8 cellular contexts compared by ENCODE assay signal in the genomic region with DNA sequence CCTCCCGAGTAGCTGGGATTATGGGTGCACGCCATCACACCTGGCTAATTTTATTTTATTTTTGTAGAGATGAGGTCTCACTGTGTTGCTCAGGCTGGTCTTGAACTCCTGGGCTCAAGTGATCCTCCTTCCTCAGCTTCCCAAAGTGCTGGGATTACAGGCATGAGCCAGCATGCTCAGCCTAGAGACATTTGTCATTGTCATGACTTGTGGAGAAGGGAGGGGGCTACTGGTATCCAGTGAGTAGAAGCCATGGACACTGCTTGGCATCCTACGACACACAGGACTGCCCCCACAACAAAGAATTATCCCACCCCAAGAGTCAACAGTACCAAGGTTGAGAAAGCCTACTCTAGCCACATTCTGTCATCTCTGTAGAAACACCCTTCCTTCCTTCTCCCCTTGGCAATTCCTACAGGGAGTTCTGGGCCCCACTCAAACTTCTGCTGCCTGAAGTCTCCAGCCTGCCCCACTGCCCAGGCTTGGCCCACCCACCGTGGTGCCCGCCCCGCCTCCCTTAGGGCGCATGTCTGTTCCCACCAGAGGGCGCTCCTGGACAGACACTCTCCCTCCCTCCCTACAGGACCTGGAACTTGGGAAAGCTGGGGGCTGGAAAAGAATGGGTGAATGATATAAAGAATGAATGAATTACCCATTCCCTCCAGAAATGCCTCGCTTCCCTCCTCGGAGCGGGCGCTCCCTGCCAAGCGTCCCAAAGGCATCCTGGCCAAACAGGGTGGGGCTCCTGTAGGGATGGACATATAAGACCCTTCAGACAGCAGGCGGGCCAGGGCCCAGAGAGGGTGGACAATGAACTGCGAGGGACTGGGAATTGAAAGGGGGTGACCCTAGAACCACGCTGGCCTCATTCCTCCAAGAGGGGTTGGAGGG. TPM values are rescaled to one million over a fixed set of nuclear protein-coding genes. Genes with fewer than 3 reads are reported as not detected.
DNase-seq lines count a peak whose midpoint lies in the region; ATAC-seq, FAIRE-seq and TF ChIP-seq lines count a peak whose summit lies in the region.

No MANE protein-coding gene starts in this region.

- no peaks in the 10 kb centered on the region for H3K36me3 Mint-ChIP-seq in brain

- H3K9me3 Mint-ChIP-seq in brain, result peaks cover 0 to 4% (median 0%) of the 10 kb centered on the region in 5 experiments

- FAIRE-seq in GM12891 (lab: Jason Lieb, UNC), result peak; percentile 77

- DNase-seq in GM12891 (ENCODE audit: insufficient read length, low spot score), result no peak
- DNase-seq in NCI-H2029 (lab: John Stamatoyannopoulos, UW), result peak; percentile 69
- DNase-seq in UCSD-AML1 (lab: John Stamatoyannopoulos, UW; ENCODE audit: unreplicated experiment), result peak; percentile 79
- DNase-seq in iPS-NIHi11 (ENCODE audit: low spot score), result peak; percentile 75
- DNase-seq in stimulated activated CD4-positive, alpha-beta T cell treated with anti-CD3 and anti-CD28 coated beads, Interleukin-12 subunit alpha, Interleukin-12 subunit beta, amount 100 ng/mL, for 24 hours (ENCODE audit: low read depth in 2 of 2), result peak; percentile 54 to 72
- DNase-seq in GF-D8 (lab: John Stamatoyannopoulos, UW), result no peak

- peak overlapping the region; percentile 23 to 99 (median 81) for H3K27ac Mint-ChIP-seq in brain

- no peak for ATAC-seq in GM18505 (IDR thresholded peaks at IDR 0.05; ENCODE audit: unreplicated experiment)

- no peak for TF ChIP-seq POLR2A in GM12891 (IDR thresholded peaks at IDR 0.05; ENCODE audit: low read depth, low read length)
- no peak for TF ChIP-seq POLR2A in GM18505 (IDR thresholded peaks at IDR 0.05; ENCODE audit: borderline replicate concordance, extremely low read depth, insufficient read depth, insufficient read length)

- H3K4me3 Mint-ChIP-seq in brain, result peak overlapping the region in 4 of 5 experiments; percentile 18 to 93 (median 89)

- peak; percentile 72 to 79 for TF ChIP-seq CTCF in brain (conservative IDR thresholded peaks at IDR 0.05)

- H3K4me1 Mint-ChIP-seq in brain, result peaks cover 56% of the 10 kb centered on the region

- H3K27me3 Mint-ChIP-seq in brain, result no peaks in the 10 kb centered on the region

TF ChIP-seq in GM12891, 5 proteins besides CTCF, POLR2A, EP300 and RAD21:
- TF ChIP-seq POLR2AphosphoS5 (IDR thresholded peaks at IDR 0.05; ENCODE audit: low read depth, low read length) (no peak), TAF1 (IDR thresholded peaks at IDR 0.05; ENCODE audit: low read depth, low read length) (no peak), SPI1 (IDR thresholded peaks at IDR 0.05; ENCODE audit: low read depth, low read length) (no peak), PAX5 (IDR thresholded peaks at IDR 0.05; ENCODE audit: insufficient read depth, low read length, severe bottlenecking) (no peak)

RNA-seq across cellular contexts. Expression of a gene that starts 5.5 kb away (rescaled TPM):
- polyA plus RNA-seq in GM12891 (2012; ENCODE audit: low read depth, missing spikeins), result 96.4 TPM
- polyA plus RNA-seq in brain (ENCODE audit: insufficient read depth, low read depth, low replicate concordance), result 24.9 TPM

RNA-seq across cellular contexts. Expression of a gene that starts 43.8 kb away (rescaled TPM):
- 11.0 TPM for polyA plus RNA-seq in GM12891 (2012; ENCODE audit: low read depth, missing spikeins)
- 6.4 TPM for polyA plus RNA-seq in brain (ENCODE audit: insufficient read depth, low read depth, low replicate concordance)

RNA-seq across cellular contexts. Expression of a gene that starts 44.3 kb away (rescaled TPM):
- polyA plus RNA-seq in GM12891 (2012; ENCODE audit: low read depth, missing spikeins), result 0.18 TPM
- polyA plus RNA-seq in brain (ENCODE audit: insufficient read depth, low read depth, low replicate concordance), result 8.6 TPM

RNA-seq across cellular contexts. Expression of a gene that starts 50.0 kb away (rescaled TPM):
- 0.12 TPM for polyA plus RNA-seq in GM12891 (2012; ENCODE audit: low read depth, missing spikeins)
- 1.9 TPM for polyA plus RNA-seq in brain (ENCODE audit: insufficient read depth, low read depth, low replicate concordance)

Comparison
In these comparisons a context has a peak if more than half of its experiments do, and no peak if none do; other contexts are left out.
1. DNase-seq: peak in NCI-H2029 (single experiment), UCSD-AML1 (single experiment), iPS-NIHi11 (single experiment) and stimulated activated CD4-positive, alpha-beta T cell treated with anti-CD3 and anti-CD28 coated beads, Interleukin-12 subunit alpha, Interleukin-12 subunit beta, amount 100 ng/mL, for 24 hours (2 of 2); none in GM12891 (single experiment) and GF-D8 (single experiment).